ENCODE assay signal across 8 cellular contexts in genomic region chr17:16027708-16028584, GRCh38. TPM values are rescaled to one million over a fixed set of nuclear protein-coding genes. Genes with fewer than 3 reads are reported as not detected.
DNase-seq lines count a peak whose midpoint lies in the region; ATAC-seq and TF ChIP-seq lines count a peak whose summit lies in the region.

No MANE protein-coding gene starts in this region.

- no peak overlapping the region for H3K4me3 Mint-ChIP-seq in neural progenitor cell

- no peaks in the 10 kb centered on the region for H3K4me1 Mint-ChIP-seq in neural progenitor cell

- H3F3A ChIP-seq in neural progenitor cell (ENCODE audit: low read depth), result no peaks in the 10 kb centered on the region

- H3K27me3 Mint-ChIP-seq in neural progenitor cell (ENCODE audit: insufficient read depth, low read depth), result no peaks in the 10 kb centered on the region

- no peak for TF ChIP-seq POLR2A in erythroblast (IDR thresholded peaks at IDR 0.05; ENCODE audit: low read length)

- no peak overlapping the region for H2AFZ ChIP-seq in neural progenitor cell (replicated peaks)

- TF ChIP-seq CTCF in 22Rv1 (IDR thresholded peaks at IDR 0.05), result no peak
- TF ChIP-seq CTCF in neural progenitor cell (IDR thresholded peaks at IDR 0.05), result no peak

- H3K36me3 ChIP-seq in neural progenitor cell, result peaks cover 19% of the 10 kb centered on the region

- intact Hi-C loops in posterior vena cava (cut with DNase I), result no loop called here

- no peaks in the 10 kb centered on the region for H3K9me3 ChIP-seq in neural progenitor cell (ENCODE audit: low read depth)

- no peaks in the 10 kb centered on the region for H3K9me3 Mint-ChIP-seq in neural progenitor cell

- H3K4me2 ChIP-seq in neural progenitor cell, result no peak overlapping the region

- H3K27ac Mint-ChIP-seq in neural progenitor cell, result no peak overlapping the region

- peaks cover 5% of the 10 kb centered on the region for H3K79me2 ChIP-seq in neural progenitor cell (ENCODE audit: low read depth)

- H3K27ac ChIP-seq in 22Rv1 (peak overlapping the region; percentile 40), neural progenitor cell (no peak overlapping the region)

- DNase-seq in activated CD4-positive, alpha-beta T cell treated with anti-CD3 and anti-CD28 coated beads, Interleukin-2, amount 50 U/mL, for 24 hours (ENCODE audit: low read depth in 1 of 2, low spot score in 1 of 2), result peak; percentile 18 to 53
- peak; percentile 38 to 74 for DNase-seq in erythroblast (lab: John Stamatoyannopoulos, UW)
- peak; percentile 95 for DNase-seq in renal cortical epithelial cell (ENCODE audit: low read depth)
- no peak for DNase-seq in neural progenitor cell (ENCODE audit: low spot score)
- DNase-seq in posterior vena cava (ENCODE audit: low spot score), result no peak

- H3K4me3 ChIP-seq in neural progenitor cell, result no peak overlapping the region

- peaks cover 56% of the 10 kb centered on the region for H3K36me3 Mint-ChIP-seq in neural progenitor cell

- no peak overlapping the region for H3K9ac ChIP-seq in neural progenitor cell

- H3K4me1 ChIP-seq in neural progenitor cell, result no peaks in the 10 kb centered on the region

- no peaks in the 10 kb centered on the region for H3K27me3 ChIP-seq in neural progenitor cell

- ATAC-seq in GM18909 (IDR thresholded peaks at IDR 0.05; ENCODE audit: poor library complexity, unreplicated experiment) (peak; percentile 71), HG03469 (IDR thresholded peaks at IDR 0.05; ENCODE audit: unreplicated experiment) (peak; percentile 83)

- H4K20me1 ChIP-seq in neural progenitor cell (ENCODE audit: low read depth), result no peaks in the 10 kb centered on the region

RNA-seq across cellular contexts. Expression of gene TTC19, which starts 28.3 kb away (rescaled TPM):
- total RNA-seq in renal cortical epithelial cell (68.8 and 101 TPM in 2 replicates), neural progenitor cell (ENCODE audit: low replicate concordance) (47.1 and 52.9 TPM in 2 replicates), posterior vena cava (10 to 100 TPM; 18.4 to 18.6 TPM)

RNA-seq across cellular contexts. Expression of gene ZSWIM7, which starts 28.4 kb away (rescaled TPM):
- total RNA-seq in renal cortical epithelial cell, result 18.1 and 32.1 TPM in 2 replicates
- total RNA-seq in neural progenitor cell (ENCODE audit: low replicate concordance), result 36.2 and 43.9 TPM in 2 replicates
- 10 to 100 TPM; 11.9 to 16.5 TPM for total RNA-seq in posterior vena cava

Comparison
In these comparisons a context has a peak if more than half of its experiments do, and no peak if none do; other contexts are left out.
1. DNase-seq: peak in activated CD4-positive, alpha-beta T cell treated with anti-CD3 and anti-CD28 coated beads, Interleukin-2, amount 50 U/mL, for 24 hours (2 of 2), erythroblast (2 of 2) and renal cortical epithelial cell (single experiment); none in neural progenitor cell (single experiment) and posterior vena cava (single experiment).